Comparison of ENCODE assay signal across 8 cellular contexts in genomic region chr16:47461598-47462266, GRCh38. TPM values are rescaled to one million over a fixed set of nuclear protein-coding genes. Genes with fewer than 3 reads are reported as not detected.
DNase-seq lines count a peak whose midpoint lies in the region; ATAC-seq and TF ChIP-seq lines count a peak whose summit lies in the region.

No MANE protein-coding gene starts in this region.

- ATAC-seq in GM19035 (IDR thresholded peaks at IDR 0.05; ENCODE audit: unreplicated experiment) (peak; percentile 21), GM21360 (IDR thresholded peaks at IDR 0.05; ENCODE audit: unreplicated experiment) (no peak)

- TF ChIP-seq CTCF in fibroblast of the aortic adventitia (IDR thresholded peaks at IDR 0.05; ENCODE audit: insufficient read depth, low read length) (no peak), nephron (IDR thresholded peaks at IDR 0.05; ENCODE audit: unreplicated experiment in 3 of 3) (no peak)

- H3K9me3 ChIP-seq in KOPT-K1 (ENCODE audit: insufficient read depth, low read length, poor library complexity, severe bottlenecking), result no peaks in the 10 kb centered on the region

- H3K4me3 Mint-ChIP-seq in activated CD4-positive, alpha-beta T cell treated with anti-CD3 and anti-CD28 coated beads, Interleukin-2, amount 10 ng/mL, durations not matched to agents 7 days and 5 days, result peak overlapping the region; percentile 86
- peak overlapping the region; percentile 96 to 98 (median 97) for H3K4me3 Mint-ChIP-seq in nephron

- no peaks in the 10 kb centered on the region for H3K27me3 Mint-ChIP-seq in activated CD4-positive, alpha-beta T cell treated with anti-CD3 and anti-CD28 coated beads, Interleukin-2, amount 10 ng/mL, durations not matched to agents 7 days and 5 days
- H3K27me3 Mint-ChIP-seq in nephron (ENCODE audit: low read depth), result no peaks in the 10 kb centered on the region

- H3K27ac ChIP-seq in KOPT-K1 (ENCODE audit: low read depth, low read length, poor library complexity, severe bottlenecking), result peak overlapping the region; percentile 80

- peaks cover 53% of the 10 kb centered on the region for H3K4me1 Mint-ChIP-seq in activated CD4-positive, alpha-beta T cell treated with anti-CD3 and anti-CD28 coated beads, Interleukin-2, amount 10 ng/mL, durations not matched to agents 7 days and 5 days
- peaks cover 30% of the 10 kb centered on the region for H3K4me1 Mint-ChIP-seq in nephron

- H3K4me3 ChIP-seq in fibroblast of the aortic adventitia (ENCODE audit: low read depth, low read length), result peak overlapping the region; percentile 99

- POLR2A ChIA-PET in activated CD4-positive, alpha-beta T cell treated with anti-CD3 and anti-CD28 coated beads, Interleukin-2, amount 10 ng/mL, durations not matched to agents 7 days and 5 days (lab: Charles Lee), result interaction anchor here (0.8 to 1.4 kb wide), 2 partner anchors 49 to 113 kb away, joined by 3 read pairs; no protein-coding TSS in a partner anchor

- peaks cover 20% of the 10 kb centered on the region for H3K36me3 Mint-ChIP-seq in activated CD4-positive, alpha-beta T cell treated with anti-CD3 and anti-CD28 coated beads, Interleukin-2, amount 10 ng/mL, durations not matched to agents 7 days and 5 days (ENCODE audit: low read depth)
- H3K36me3 Mint-ChIP-seq in nephron (ENCODE audit: low read depth), result peaks cover 10% of the 10 kb centered on the region

- peaks cover 15% of the 10 kb centered on the region for H3K36me3 ChIP-seq in KOPT-K1 (ENCODE audit: insufficient read depth, low read length)

- peak overlapping the region; percentile 96 for H3K27ac Mint-ChIP-seq in activated CD4-positive, alpha-beta T cell treated with anti-CD3 and anti-CD28 coated beads, Interleukin-2, amount 10 ng/mL, durations not matched to agents 7 days and 5 days
- H3K27ac Mint-ChIP-seq in nephron, result peak overlapping the region; percentile 97 to 100 (median 99)

- CTCF ChIA-PET in activated CD4-positive, alpha-beta T cell treated with anti-CD3 and anti-CD28 coated beads, Interleukin-2, amount 10 ng/mL, durations not matched to agents 7 days and 5 days (lab: Charles Lee), result interaction anchor here (1.1 to 1.7 kb wide), 4 partner anchors 11 to 424 kb away, joined by 3 to 6 read pairs (median 4); no protein-coding TSS in a partner anchor

- DNase-seq in COLO829 (ENCODE audit: low spot score) (peak; percentile 9), fibroblast of the aortic adventitia (ENCODE audit: low read depth) (peak; percentile 56), amniotic stem cell (lab: John Stamatoyannopoulos, UW) (no peak)
- peak; percentile 32 for DNase-seq in activated CD4-positive, alpha-beta T cell treated with anti-CD3 and anti-CD28 coated beads, Interleukin-2, amount 10 ng/mL, durations not matched to agents 7 days and 5 days

- H3K9me3 Mint-ChIP-seq in activated CD4-positive, alpha-beta T cell treated with anti-CD3 and anti-CD28 coated beads, Interleukin-2, amount 10 ng/mL, durations not matched to agents 7 days and 5 days, result no peaks in the 10 kb centered on the region
- H3K9me3 Mint-ChIP-seq in nephron, result no peaks in the 10 kb centered on the region

RNA-seq across cellular contexts. Expression of gene PHKB, which starts 0.6 kb away (rescaled TPM):
- 10 to 100 TPM; 30.1 to 32.2 TPM for total RNA-seq in activated CD4-positive, alpha-beta T cell treated with anti-CD3 and anti-CD28 coated beads, Interleukin-2, amount 10 ng/mL, durations not matched to agents 7 days and 5 days
- total RNA-seq in fibroblast of the aortic adventitia (ENCODE audit: low replicate concordance), result 27.6 and 79.3 TPM in 2 replicates

RNA-seq across cellular contexts. Expression of gene ITFG1, which starts 0.9 kb away (rescaled TPM):
- total RNA-seq in activated CD4-positive, alpha-beta T cell treated with anti-CD3 and anti-CD28 coated beads, Interleukin-2, amount 10 ng/mL, durations not matched to agents 7 days and 5 days, result 10 to 100 TPM; 26.7 to 34.7 TPM
- total RNA-seq in fibroblast of the aortic adventitia (ENCODE audit: low replicate concordance), result 62.4 and 108 TPM in 2 replicates
